Comparison of ENCODE assay signal across 13 cellular contexts in genomic region chr14:48086516-48086915, GRCh38.
DNase-seq lines count a peak whose midpoint lies in the region; ATAC-seq and TF ChIP-seq lines count a peak whose summit lies in the region.
"Had no signal": no experiment of that assay in that cellular context is flagged by ENCODE, and none has a peak within 500 bp of the region (broad histone marks: within the 10 kb centered on the region; RNA-seq: fewer than 3 reads in every experiment).

No MANE protein-coding gene starts in this region.

- H3K36me3 ChIP-seq in GM23338 (ENCODE audit: insufficient read depth) (no peaks in the 10 kb centered on the region), smooth muscle cell (ENCODE audit: low read depth) (no peaks in the 10 kb centered on the region)
- H3K36me3 ChIP-seq: BE2C had no signal

- H3K4me3 ChIP-seq in GM23338, result no peak overlapping the region
- no peak overlapping the region for H3K4me3 ChIP-seq in smooth muscle cell

- H3K9me2 ChIP-seq in GM23338 (ENCODE audit: insufficient read depth), result no peaks in the 10 kb centered on the region

- no peaks in the 10 kb centered on the region for H3F3A ChIP-seq in GM23338 (replicated peaks; ENCODE audit: low read depth)
- no peaks in the 10 kb centered on the region for H3F3A ChIP-seq in smooth muscle cell (ENCODE audit: low read depth)

- no peaks in the 10 kb centered on the region for H3K9me3 Mint-ChIP-seq in GM23338

- peaks cover 12% of the 10 kb centered on the region for H3K4me1 Mint-ChIP-seq in GM23338
- H3K4me1 Mint-ChIP-seq: CD4-positive, alpha-beta memory T cell had no signal

- H3K27me3 ChIP-seq in GM23338 (ENCODE audit: insufficient read depth) (no peaks in the 10 kb centered on the region), smooth muscle cell (ENCODE audit: low read depth) (no peaks in the 10 kb centered on the region)
- H3K27me3 ChIP-seq: BE2C had no signal

- DNase-seq in GM23338 (ENCODE audit: low spot score) (no peak), MV-4-11 (lab: John Stamatoyannopoulos, UW) (peak; percentile 91), RPMI8226 (peak; percentile 50), smooth muscle cell (lab: John Stamatoyannopoulos, UW; ENCODE audit: unreplicated experiment) (no peak), NCI-H187 (lab: John Stamatoyannopoulos, UW) (no peak), EL (no peak)
- DNase-seq in stimulated activated CD4-positive, alpha-beta T cell treated with anti-CD3 and anti-CD28 coated beads, Interleukin-12 subunit alpha, Interleukin-12 subunit beta, amount 100 ng/mL, for 4 hours, result no peak
- DNase-seq: BE2C; CD4-positive, alpha-beta memory T cell; DMS79 had no signal

- 0 out of 2 replicates have a peak overlapping the region, but pooled peaks have one; percentile 1 for H2AFZ ChIP-seq in GM23338
- H2AFZ ChIP-seq in smooth muscle cell (ENCODE audit: low read depth), result peak overlapping the region; percentile 65

- H3K36me3 Mint-ChIP-seq in GM23338 (ENCODE audit: low read depth), result no peaks in the 10 kb centered on the region
- H3K36me3 Mint-ChIP-seq: CD4-positive, alpha-beta memory T cell had no signal

- H4K20me1 ChIP-seq in GM23338 (replicated peaks; ENCODE audit: insufficient read depth) (no peaks in the 10 kb centered on the region), smooth muscle cell (ENCODE audit: low read depth) (no peaks in the 10 kb centered on the region)

- TF ChIP-seq CTCF in GM23338 (conservative IDR thresholded peaks at IDR 0.05; ENCODE audit: low read depth in 2 of 2) (no peak), smooth muscle cell (IDR thresholded peaks at IDR 0.05; ENCODE audit: borderline replicate concordance, insufficient read depth, poor library complexity, severe bottlenecking) (no peak)

- H3K27ac ChIP-seq in GM23338 (ENCODE audit: low read depth) (no peak overlapping the region), smooth muscle cell (ENCODE audit: low read depth) (no peak overlapping the region)
- H3K27ac ChIP-seq: C4-2B, HL-60 had no signal

- no peaks in the 10 kb centered on the region for H3K27me3 Mint-ChIP-seq in GM23338 (ENCODE audit: insufficient read depth, low read depth, poor library complexity)
- H3K27me3 Mint-ChIP-seq: CD4-positive, alpha-beta memory T cell had no signal

- no peak overlapping the region for H3K4me3 Mint-ChIP-seq in GM23338
- H3K4me3 Mint-ChIP-seq: CD4-positive, alpha-beta memory T cell had no signal

- H3K27ac Mint-ChIP-seq in GM23338, result no peak overlapping the region
- H3K27ac Mint-ChIP-seq: CD4-positive, alpha-beta memory T cell had no signal

- no peaks in the 10 kb centered on the region for H3K9me3 ChIP-seq in smooth muscle cell (replicated peaks; ENCODE audit: low read depth)
- H3K9me3 ChIP-seq: BE2C had no signal

- no peak overlapping the region for H3K9ac ChIP-seq in smooth muscle cell (ENCODE audit: low read depth)

- ATAC-seq in GM23338, result no peak
- ATAC-seq: HCT116 had no signal

- no peaks in the 10 kb centered on the region for H3K4me1 ChIP-seq in GM23338 (ENCODE audit: insufficient read depth)
- no peaks in the 10 kb centered on the region for H3K4me1 ChIP-seq in smooth muscle cell (ENCODE audit: low read depth)
- H3K4me1 ChIP-seq: BE2C had no signal

- H3K4me2 ChIP-seq in GM23338 (no peak overlapping the region), smooth muscle cell (no peak overlapping the region)

- 83% methylated on average over 1 of the region's 1 CpG for WGBS in smooth muscle cell (ENCODE audit: low lambda C conversion rate)

- H3K79me2 ChIP-seq in GM23338 (replicated peaks; ENCODE audit: insufficient read depth) (no peaks in the 10 kb centered on the region), smooth muscle cell (ENCODE audit: low read depth) (no peaks in the 10 kb centered on the region)

TF ChIP-seq in GM23338, 12 proteins besides CTCF, POLR2A, EP300 and RAD21 (continues in another document):
- TF ChIP-seq STAT1 (IDR thresholded peaks at IDR 0.05; ENCODE audit: unreplicated experiment) (no peak), EZH2phosphoT487 (IDR thresholded peaks at IDR 0.05; ENCODE audit: unreplicated experiment) (no peak), POLR2AphosphoS5 (IDR thresholded peaks at IDR 0.05; ENCODE audit: low read depth) (no peak), CREB1 (CRISPR knock-in tag; IDR thresholded peaks at IDR 0.05; ENCODE audit: low read depth) (no peak), ZNF331 (CRISPR knock-in tag; IDR thresholded peaks at IDR 0.05; ENCODE audit: low read depth) (no peak), ETS1 (IDR thresholded peaks at IDR 0.05) (no peak), NANOG (IDR thresholded peaks at IDR 0.05; ENCODE audit: borderline replicate concordance) (no peak), EZH2 (IDR thresholded peaks at IDR 0.05; ENCODE audit: low read depth, unreplicated experiment) (no peak)
- TF ChIP-seq, protein P1, sequence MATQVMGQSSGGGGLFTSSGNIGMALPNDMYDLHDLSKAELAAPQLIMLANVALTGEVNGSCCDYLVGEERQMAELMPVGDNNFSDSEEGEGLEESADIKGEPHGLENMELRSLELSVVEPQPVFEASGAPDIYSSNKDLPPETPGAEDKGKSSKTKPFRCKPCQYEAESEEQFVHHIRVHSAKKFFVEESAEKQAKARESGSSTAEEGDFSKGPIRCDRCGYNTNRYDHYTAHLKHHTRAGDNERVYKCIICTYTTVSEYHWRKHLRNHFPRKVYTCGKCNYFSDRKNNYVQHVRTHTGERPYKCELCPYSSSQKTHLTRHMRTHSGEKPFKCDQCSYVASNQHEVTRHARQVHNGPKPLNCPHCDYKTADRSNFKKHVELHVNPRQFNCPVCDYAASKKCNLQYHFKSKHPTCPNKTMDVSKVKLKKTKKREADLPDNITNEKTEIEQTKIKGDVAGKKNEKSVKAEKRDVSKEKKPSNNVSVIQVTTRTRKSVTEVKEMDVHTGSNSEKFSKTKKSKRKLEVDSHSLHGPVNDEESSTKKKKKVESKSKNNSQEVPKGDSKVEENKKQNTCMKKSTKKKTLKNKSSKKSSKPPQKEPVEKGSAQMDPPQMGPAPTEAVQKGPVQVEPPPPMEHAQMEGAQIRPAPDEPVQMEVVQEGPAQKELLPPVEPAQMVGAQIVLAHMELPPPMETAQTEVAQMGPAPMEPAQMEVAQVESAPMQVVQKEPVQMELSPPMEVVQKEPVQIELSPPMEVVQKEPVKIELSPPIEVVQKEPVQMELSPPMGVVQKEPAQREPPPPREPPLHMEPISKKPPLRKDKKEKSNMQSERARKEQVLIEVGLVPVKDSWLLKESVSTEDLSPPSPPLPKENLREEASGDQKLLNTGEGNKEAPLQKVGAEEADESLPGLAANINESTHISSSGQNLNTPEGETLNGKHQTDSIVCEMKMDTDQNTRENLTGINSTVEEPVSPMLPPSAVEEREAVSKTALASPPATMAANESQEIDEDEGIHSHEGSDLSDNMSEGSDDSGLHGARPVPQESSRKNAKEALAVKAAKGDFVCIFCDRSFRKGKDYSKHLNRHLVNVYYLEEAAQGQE (IDR thresholded peaks at IDR 0.05; ENCODE audit: unreplicated experiment), result no peak

Comparison
In these comparisons a context has a peak if more than half of its experiments do, and no peak if none do; other contexts are left out.
1. DNase-seq: peak in MV-4-11 (single experiment) and RPMI8226 (single experiment); none in GM23338 (single experiment), smooth muscle cell (single experiment), stimulated activated CD4-positive, alpha-beta T cell treated with anti-CD3 and anti-CD28 coated beads, Interleukin-12 subunit alpha, Interleukin-12 subunit beta, amount 100 ng/mL, for 4 hours (single experiment), NCI-H187 (0 of 2) and EL (single experiment).